Comparison of ENCODE assay signal across 17 cellular contexts in genomic region chr12:43428088-43428600, GRCh38.
"Had no signal": no experiment of that assay in that cellular context is flagged by ENCODE, and none has a peak within 500 bp of the region (broad histone marks: within the 10 kb centered on the region; RNA-seq: fewer than 3 reads in every experiment).

No MANE protein-coding gene starts in this region.

- H3K27ac ChIP-seq: RWPE1 had no signal

- DNase-seq: KBM-7; MV-4-11; NCI-H1048; NCI-H1436; NCI-H187; NCI-H2029; NCI-H2081 treated with DMSO at 0.1 percent for 48 hours; NCI-H2171 treated with DMSO at 0.1 percent for 48 hours; NCI-H345; NCI-H446 treated with DMSO at 0.1 percent for 48 hours; NCI-H510A treated with DMSO at 0.1 percent for 48 hours; NCI-H526; NCI-H748 treated with DMSO at 0.1 percent for 48 hours; NK-92 treated with Interleukin-12 subunit alpha and Interleukin-12 subunit beta, amount 100 ng/mL, for 24 hours; PC-3; SHP77 had no signal
